ENCODE assay signal across 19 cellular contexts in the genomic region with DNA sequence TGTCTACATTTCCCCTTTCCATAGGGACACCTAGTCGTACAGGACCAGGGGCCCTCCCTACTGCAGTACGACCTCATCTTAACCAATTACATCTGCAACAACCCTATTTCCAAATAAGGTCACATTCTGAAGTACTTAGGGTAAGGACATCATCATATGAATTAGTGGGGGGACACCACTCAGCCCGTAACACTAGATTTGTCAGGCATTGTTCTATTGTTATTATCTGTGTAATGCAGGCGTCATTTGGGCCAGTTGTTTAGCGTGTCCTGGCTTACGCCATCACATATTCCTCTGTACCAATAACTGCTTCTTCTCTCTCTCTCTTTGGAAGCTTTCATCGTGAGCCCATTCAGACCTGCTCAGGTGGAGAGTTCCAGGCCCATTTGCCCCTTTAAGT.
DNase-seq lines count a peak whose midpoint lies in the region; ATAC-seq, FAIRE-seq and TF ChIP-seq lines count a peak whose summit lies in the region.
"Had no signal": no experiment of that assay in that cellular context is flagged by ENCODE, and none has a peak within 500 bp of the region (broad histone marks: within the 10 kb centered on the region; RNA-seq: fewer than 3 reads in every experiment).

No MANE protein-coding gene starts in this region.

- H3K4me1 ChIP-seq in HUES6 (ENCODE audit: control insufficient read depth, insufficient read depth, low read length) (peaks cover 13% of the 10 kb centered on the region), H1 (replicated peaks in 1 of 4; ENCODE audit: control insufficient read depth in 3 of 4, insufficient read depth in 4 of 4, low read length in 3 of 4) (peaks cover 0 to 2% (median 0%) of the 10 kb centered on the region in 4 experiments; a peak in 1 of 7 replicates), gastrocnemius medialis (peaks cover 43 to 55% of the 10 kb centered on the region in 2 donors)

- H3K14ac ChIP-seq in H1 (ENCODE audit: insufficient read length) = no peak overlapping the region

- peaks cover 4% of the 10 kb centered on the region for H3K4me1 Mint-ChIP-seq in chondrocyte (ENCODE audit: low read depth)
- H3K4me1 Mint-ChIP-seq: B cell, CD14-positive monocyte had no signal

- H3K27ac ChIP-seq in HUES6 (ENCODE audit: low read depth, low read length) = peak overlapping the region; percentile 21; the same call in 1 of the 2 replicates
- peak overlapping the region; percentile 14; the same call in 1 of the 2 replicates for H3K27ac ChIP-seq in H1 (ENCODE audit: low read depth, low read length)
- H3K27ac ChIP-seq in gastrocnemius medialis = peak overlapping the region; percentile 93 to 98 (median 95)

- no peaks in the 10 kb centered on the region for H3K27me3 ChIP-seq in HUES6 (ENCODE audit: control insufficient read depth, insufficient read depth, low read length)
- H3K27me3 ChIP-seq in H1 (replicated peaks in 1 of 4; ENCODE audit: control insufficient read depth in 3 of 4, extremely low read depth in 1 of 4, insufficient read depth in 3 of 4, low read length in 3 of 4) = no peaks in the 10 kb centered on the region
- no peaks in the 10 kb centered on the region for H3K27me3 ChIP-seq in gastrocnemius medialis

- peak in 1 of 2 donors; percentile 43 for ATAC-seq in gastrocnemius medialis
- ATAC-seq: Panc1 had no signal

- no peak for TF ChIP-seq CTCF in H1 (IDR thresholded peaks at IDR 0.05; ENCODE audit: control extremely low read depth in 1 of 3, insufficient read depth in 1 of 3, low read depth in 1 of 3, low read length in 3 of 3)
- no peak for TF ChIP-seq CTCF in gastrocnemius medialis (IDR thresholded peaks at IDR 0.05 in 4 of 5, conservative IDR thresholded peaks at IDR 0.05 in 1 of 5)
- no peak for TF ChIP-seq CTCF in chondrocyte (IDR thresholded peaks at IDR 0.05)

- H2BK15ac ChIP-seq in H1 (ENCODE audit: low read length) = no peak overlapping the region

- intact Hi-C loops in gastrocnemius medialis (cut with DNase I; ENCODE audit: low total_unique reads) = no loop called here

- no peak for TF ChIP-seq RAD21 in H1 (IDR thresholded peaks at IDR 0.05 in 1 of 2, conservative IDR thresholded peaks at IDR 0.05 in 1 of 2; ENCODE audit: low read depth in 2 of 2, low read length in 2 of 2)

- no peaks in the 10 kb centered on the region for H3K9me3 ChIP-seq in HUES6 (ENCODE audit: control insufficient read depth, insufficient read depth, low read depth, low read length)
- no peaks in the 10 kb centered on the region for H3K9me3 ChIP-seq in H1 (ENCODE audit: insufficient read depth in 2 of 2, low read depth in 1 of 2, low read length in 1 of 2)
- H3K9me3 ChIP-seq in gastrocnemius medialis = no peaks in the 10 kb centered on the region

- H2AK5ac ChIP-seq in H1 (ENCODE audit: low read depth, low read length) = no peak overlapping the region

- H4K91ac ChIP-seq in H1 (replicated peaks; ENCODE audit: insufficient read length, low read length) = no peak overlapping the region

- no peak overlapping the region; the same call in 1 of the 2 replicates for H2BK12ac ChIP-seq in H1 (ENCODE audit: low read depth, low read length)

- no peak overlapping the region for H4K8ac ChIP-seq in H1 (ENCODE audit: extremely low read depth, insufficient read depth, low read length)

- in situ Hi-C loops in gastrocnemius medialis (cut with MboI; ENCODE audit: low sequenced_read_pairs in 4 of 4) = loop anchor here in 2 of 4 donors (10.0 to 25.0 kb wide), 2 partner anchors 88 to 195 kb away; partner anchors contain the start of genes CAP2 (in 1 of the 2) and RBM24 (in 1 of the 2)

- H2BK20ac ChIP-seq in H1 (ENCODE audit: low read length) = no peak overlapping the region

- no peak overlapping the region for H2AFZ ChIP-seq in H1 (ENCODE audit: low read length)

- FAIRE-seq in H1 (lab: Jason Lieb, UNC) = no peak
- FAIRE-seq: A204.1 had no signal

- H3K4me3 ChIP-seq in HUES6 (ENCODE audit: low read depth, low read length) (no peak overlapping the region), H1 (ENCODE audit: extremely low read depth in 1 of 4, insufficient read depth in 2 of 4, low read depth in 3 of 4, low read length in 4 of 4) (no peak overlapping the region), gastrocnemius medialis (no peak overlapping the region)

- no peak overlapping the region for H3K4me2 ChIP-seq in H1 (ENCODE audit: insufficient read depth in 1 of 2, low read depth in 2 of 2, low read length in 2 of 2)

- H3K36me3 Mint-ChIP-seq in chondrocyte (ENCODE audit: low read depth) = peaks cover 20% of the 10 kb centered on the region
- H3K36me3 Mint-ChIP-seq: CD14-positive monocyte had no signal

- DNase-seq in NCI-H748 (lab: John Stamatoyannopoulos, UW; ENCODE audit: unreplicated experiment) = peak; percentile 54
- DNase-seq in NCI-H748 treated with DMSO at 0.1 percent for 48 hours (lab: John Stamatoyannopoulos, UW) = no peak
- DNase-seq in H1 (ENCODE audit: low read depth in 1 of 2, low spot score in 2 of 2) = peak in 1 of 2 experiments; percentile 38
- DNase-seq in gastrocnemius medialis = no peak
- DNase-seq in NCI-H510A (lab: John Stamatoyannopoulos, UW) = no peak
- DNase-seq in chondrocyte (ENCODE audit: low spot score) = no peak
- DNase-seq in AG08396 (ENCODE audit: low spot score) = no peak
- DNase-seq: EL, GF-D8, GOT3, Kasumi-1, NCI-H1930, NCI-H510A treated with DMSO at 0.1 percent for 48 hours, NCI-H82 had no signal

- no peak overlapping the region for H3K56ac ChIP-seq in H1 (replicated peaks; ENCODE audit: insufficient read length, low read depth, low read length)

- no peak for TF ChIP-seq EP300 in H1 (IDR thresholded peaks at IDR 0.05; ENCODE audit: borderline replicate concordance in 1 of 2, low read depth in 2 of 2, low read length in 2 of 2)

- H3K27ac Mint-ChIP-seq in chondrocyte (ENCODE audit: unreplicated experiment) = no peak overlapping the region
- H3K27ac Mint-ChIP-seq: B cell, CD14-positive monocyte had no signal

- H3K9ac ChIP-seq in HUES6 (ENCODE audit: low read length) (peak overlapping the region; percentile 52), H1 (replicated peaks in 1 of 4; ENCODE audit: extremely low read depth in 1 of 4, low read depth in 3 of 4, low read length in 3 of 4) (no peak overlapping the region)

- no peaks in the 10 kb centered on the region for H3K27me3 Mint-ChIP-seq in chondrocyte (ENCODE audit: low read depth)

- no peak overlapping the region for H3K23ac ChIP-seq in H1 (ENCODE audit: insufficient read length)

- no peaks in the 10 kb centered on the region for H3K23me2 ChIP-seq in H1 (ENCODE audit: low read depth, low read length)

- H3K9me3 Mint-ChIP-seq in chondrocyte (ENCODE audit: low read depth) = no peaks in the 10 kb centered on the region

- WGBS in H1 (ENCODE audit: extremely low coverage in 1 of 2, insufficient coverage in 1 of 2, insufficient read length in 1 of 2, insufficient replicate concordance in 2 of 2, low coverage in 1 of 2, low lambda C conversion rate in 2 of 2, missing lambda C conversion rate in 1 of 2), 2 experiments = 93% methylated on average over 7 of the region's 7 CpGs; no CpG with 5 or more reads in 1 of the 2 experiments

- no peak overlapping the region for H4K5ac ChIP-seq in H1 (ENCODE audit: insufficient read length, low read depth, low read length)

- H3K18ac ChIP-seq in H1 (ENCODE audit: extremely low read depth, low read length) = no peak overlapping the region

- H3K79me2 ChIP-seq in H1 (ENCODE audit: control insufficient read depth in 1 of 2, insufficient read depth in 2 of 2, low read length in 2 of 2) = no peaks in the 10 kb centered on the region

- TF ChIP-seq POLR2A in H1 (IDR thresholded peaks at IDR 0.05; ENCODE audit: control extremely low read depth in 1 of 2, low read depth in 2 of 2, low read length in 2 of 2) (no peak), gastrocnemius medialis (IDR thresholded peaks at IDR 0.05) (no peak)

- POLR2A ChIA-PET in H1 (lab: Charles Lee; ENCODE audit: partially characterized antibody) = no interaction called here

- no peaks in the 10 kb centered on the region for H3K79me1 ChIP-seq in H1 (ENCODE audit: low read depth, low read length)

- H2BK120ac ChIP-seq in H1 (replicated peaks; ENCODE audit: low read depth, low read length) = no peak overlapping the region

- no peak overlapping the region for H3K4me3 Mint-ChIP-seq in chondrocyte (ENCODE audit: unreplicated experiment)
- H3K4me3 Mint-ChIP-seq: B cell, CD14-positive monocyte had no signal

- no peaks in the 10 kb centered on the region for H4K20me1 ChIP-seq in H1 (replicated peaks in 1 of 2; ENCODE audit: control insufficient read depth in 1 of 2, insufficient read depth in 2 of 2, low read length in 2 of 2)

- 0 out of 2 replicates have a peak overlapping the region, but pooled peaks have one; percentile 13 for H2BK5ac ChIP-seq in H1 (ENCODE audit: low read depth, low read length)

- CTCF ChIA-PET in H1 (lab: Charles Lee; ENCODE audit: partially characterized antibody) = interaction anchor here (1.2 kb wide), 1 partner anchor 23 kb away, joined by 3 read pairs; no protein-coding TSS in a partner anchor

- H3K4ac ChIP-seq in H1 (replicated peaks; ENCODE audit: insufficient read length, low read depth, low read length) = no peak overlapping the region

- peaks cover 3% of the 10 kb centered on the region; the same call in 1 of the 2 replicates for H3K36me3 ChIP-seq in HUES6 (ENCODE audit: control insufficient read depth, insufficient read depth, low read length)
- H3K36me3 ChIP-seq in H1 (ENCODE audit: control insufficient read depth in 2 of 4, insufficient read depth in 4 of 4, low read length in 3 of 4) = no peaks in the 10 kb centered on the region
- H3K36me3 ChIP-seq in gastrocnemius medialis = peaks cover 0 to 7% of the 10 kb centered on the region in 2 donors

TF ChIP-seq in H1, 55 proteins besides CTCF, POLR2A, EP300 and RAD21:
- TF ChIP-seq, protein P1, sequence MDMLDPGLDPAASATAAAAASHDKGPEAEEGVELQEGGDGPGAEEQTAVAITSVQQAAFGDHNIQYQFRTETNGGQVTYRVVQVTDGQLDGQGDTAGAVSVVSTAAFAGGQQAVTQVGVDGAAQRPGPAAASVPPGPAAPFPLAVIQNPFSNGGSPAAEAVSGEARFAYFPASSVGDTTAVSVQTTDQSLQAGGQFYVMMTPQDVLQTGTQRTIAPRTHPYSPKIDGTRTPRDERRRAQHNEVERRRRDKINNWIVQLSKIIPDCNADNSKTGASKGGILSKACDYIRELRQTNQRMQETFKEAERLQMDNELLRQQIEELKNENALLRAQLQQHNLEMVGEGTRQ (IDR thresholded peaks at IDR 0.05; ENCODE audit: low read length) = no peak
- no peak for TF ChIP-seq JUND (IDR thresholded peaks at IDR 0.05; ENCODE audit: low read length)
- peak; percentile 79 for TF ChIP-seq SRF (IDR thresholded peaks at IDR 0.05; ENCODE audit: low read depth, low read length)
- no peak for TF ChIP-seq MAX (IDR thresholded peaks at IDR 0.05)

Comparison
In these comparisons a context has a peak if more than half of its experiments do, and no peak if none do; other contexts are left out.
1. H3K27ac ChIP-seq: peak in every context shown above with its lines; median percentile 95 in gastrocnemius medialis; 21 in HUES6; 14 in H1.